In genomic region chr16:87553174-87553573, GRCh38 we compare ENCODE assay signal across 1 cellular context.
TF ChIP-seq lines count a peak whose summit lies in the region.

No MANE protein-coding gene starts in this region.

TF ChIP-seq in HCT116, 20 proteins besides CTCF, POLR2A, EP300 and RAD21:
- TF ChIP-seq ZFX (IDR thresholded peaks at IDR 0.05) (no peak), POLR2AphosphoS5 (IDR thresholded peaks at IDR 0.05; ENCODE audit: low read depth, low read length) (no peak), REST (IDR thresholded peaks at IDR 0.05; ENCODE audit: low read depth) (no peak), JUND (IDR thresholded peaks at IDR 0.05) (no peak), EGR1 (IDR thresholded peaks at IDR 0.05; ENCODE audit: low read depth) (no peak), SP1 (IDR thresholded peaks at IDR 0.05; ENCODE audit: low read depth) (no peak), CEBPB (IDR thresholded peaks at IDR 0.05; ENCODE audit: low read depth) (no peak), EZH2phosphoT487 (IDR thresholded peaks at IDR 0.05; ENCODE audit: borderline replicate concordance) (no peak), ZBTB33 (IDR thresholded peaks at IDR 0.05; ENCODE audit: extremely low read depth, insufficient replicate concordance, low read length) (no peak)
